8 cellular contexts compared by ENCODE assay signal in the genomic region with DNA sequence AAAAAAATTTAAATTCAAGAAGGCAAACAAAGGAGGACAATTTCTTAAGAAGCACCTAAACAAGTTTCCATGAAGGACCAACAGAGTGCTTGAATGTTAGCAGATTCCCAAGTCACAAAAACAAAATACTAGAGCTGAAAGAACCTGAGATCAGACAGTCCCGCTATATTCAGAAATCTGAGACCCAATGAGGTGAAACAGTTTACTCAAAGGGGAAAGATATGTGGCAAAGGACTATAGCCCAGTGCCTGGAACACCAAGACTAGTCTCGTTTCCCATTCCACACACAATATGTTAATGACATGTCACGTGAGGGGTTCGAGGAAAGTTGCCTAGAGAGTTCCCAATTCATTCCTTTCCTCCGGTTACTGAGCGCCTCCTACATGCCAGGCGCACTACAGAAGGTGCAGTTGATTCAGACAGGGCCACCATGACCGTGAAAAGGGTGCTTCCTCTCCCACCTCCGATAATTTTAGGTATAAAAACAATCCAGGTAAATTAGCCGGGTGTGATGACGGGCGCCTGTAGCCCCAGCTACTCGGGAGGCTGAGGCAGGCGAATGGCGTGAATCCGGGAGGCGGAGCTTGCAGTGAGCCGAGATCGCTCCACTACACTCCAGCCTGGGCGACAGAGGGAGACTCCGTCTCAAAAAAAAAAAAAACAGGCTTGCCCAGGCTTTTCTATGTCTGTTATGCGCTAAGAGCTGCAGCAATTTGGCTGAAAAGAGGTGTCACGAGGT. TPM values are rescaled to one million over a fixed set of nuclear protein-coding genes. Genes with fewer than 3 reads are reported as not detected.
DNase-seq lines count a peak whose midpoint lies in the region; ATAC-seq and TF ChIP-seq lines count a peak whose summit lies in the region.

No MANE protein-coding gene starts in this region.

- no peaks in the 10 kb centered on the region for H3K27me3 ChIP-seq in ascending aorta

- no peaks in the 10 kb centered on the region for H3K36me3 ChIP-seq in ascending aorta

- intact Hi-C loops in ascending aorta (cut with DNase I) = loop anchor here (1.0 to 2.0 kb wide), 2 partner anchors 25 to 40 kb away; partner anchors contain the start of gene PRKCE

- ATAC-seq in HG02763 (IDR thresholded peaks at IDR 0.05; ENCODE audit: unreplicated experiment) = peak; percentile 38
- ATAC-seq in GM18858 (IDR thresholded peaks at IDR 0.05; ENCODE audit: unreplicated experiment) = no peak

- H3K4me1 Mint-ChIP-seq in T-helper 1 cell treated with Interleukin-12 subunit alpha and Interleukin-12 subunit beta and Interleukin-4 antibody, amounts not matched to agents 30 μg/mL and 1 μg/mL, for 36 hours (ENCODE audit: low read depth) = peaks cover 23% of the 10 kb centered on the region

- H3K36me3 Mint-ChIP-seq in T-helper 1 cell treated with Interleukin-12 subunit alpha and Interleukin-12 subunit beta and Interleukin-4 antibody, amounts not matched to agents 30 μg/mL and 1 μg/mL, for 36 hours (ENCODE audit: low read depth) = peaks cover 3% of the 10 kb centered on the region

- H3K4me3 ChIP-seq in ascending aorta = peak overlapping the region; percentile 71 to 73

- TF ChIP-seq CTCF in GM12873 (IDR thresholded peaks at IDR 0.05; ENCODE audit: insufficient read depth, low read depth, low read length, missing control alignments) (peak; percentile 36), ascending aorta (IDR thresholded peaks at IDR 0.05) (peak in 2 of 3 experiments; percentile 14 to 47)

- no peaks in the 10 kb centered on the region for H3K9me3 ChIP-seq in ascending aorta

- H3K27ac Mint-ChIP-seq in T-helper 1 cell treated with Interleukin-12 subunit alpha and Interleukin-12 subunit beta and Interleukin-4 antibody, amounts not matched to agents 30 μg/mL and 1 μg/mL, for 36 hours = peak overlapping the region; percentile 93

- DNase-seq in NCI-H1092 treated with DMSO at 0.1 percent for 48 hours (lab: John Stamatoyannopoulos, UW) = peak; percentile 43
- DNase-seq in ascending aorta (ENCODE audit: low spot score in 2 of 2) = peak; percentile 9 to 75
- peak; percentile 41 to 60 for DNase-seq in hippocampal formation (lab: John Stamatoyannopoulos, UW)
- DNase-seq in retina = peak; percentile 74

- H3K27ac ChIP-seq in ascending aorta = peak overlapping the region; percentile 74 to 88

- no peaks in the 10 kb centered on the region for H3K9me3 Mint-ChIP-seq in T-helper 1 cell treated with Interleukin-12 subunit alpha and Interleukin-12 subunit beta and Interleukin-4 antibody, amounts not matched to agents 30 μg/mL and 1 μg/mL, for 36 hours

- no peaks in the 10 kb centered on the region for H3K27me3 Mint-ChIP-seq in T-helper 1 cell treated with Interleukin-12 subunit alpha and Interleukin-12 subunit beta and Interleukin-4 antibody, amounts not matched to agents 30 μg/mL and 1 μg/mL, for 36 hours (ENCODE audit: low read depth)

- H3K4me1 ChIP-seq in ascending aorta = peaks cover 0 to 3% of the 10 kb centered on the region in 2 donors

- H3K4me3 Mint-ChIP-seq in T-helper 1 cell treated with Interleukin-12 subunit alpha and Interleukin-12 subunit beta and Interleukin-4 antibody, amounts not matched to agents 30 μg/mL and 1 μg/mL, for 36 hours = peak overlapping the region; percentile 94

RNA-seq across cellular contexts. Expression of gene SRBD1, which starts 0.6 kb away (rescaled TPM):
- 7.6 TPM for total RNA-seq in ascending aorta

RNA-seq across cellular contexts. Expression of gene PRKCE, which starts 41.0 kb away (rescaled TPM):
- 4.6 TPM for total RNA-seq in ascending aorta
